ENCODE assay signal across 25 cellular contexts in genomic region chr3:183315739-183316138, GRCh38.
DNase-seq lines count a peak whose midpoint lies in the region; ATAC-seq and TF ChIP-seq lines count a peak whose summit lies in the region.
"Had no signal": no experiment of that assay in that cellular context is flagged by ENCODE, and none has a peak within 500 bp of the region (broad histone marks: within the 10 kb centered on the region; RNA-seq: fewer than 3 reads in every experiment).

No MANE protein-coding gene starts in this region.

- H3K9ac ChIP-seq in colonic mucosa (ENCODE audit: low read depth in 2 of 2, low read length in 2 of 2) (no peak overlapping the region), mucosa of rectum (ENCODE audit: low read depth in 1 of 2, low read length in 2 of 2) (peak overlapping the region in 1 of 2 donors; percentile 2)
- H3K9ac ChIP-seq: BLaER1 treated with 17β-estradiol and CSF1 and Interleukin-3, amounts not matched to agents 10 nM and 100 nM; GM23248 had no signal

- intact Hi-C loops in colonic mucosa (cut with DNase I), result no loop called here

- no peak overlapping the region for H3K4me3 ChIP-seq in colonic mucosa
- no peak overlapping the region for H3K4me3 ChIP-seq in mucosa of rectum (ENCODE audit: low read length in 2 of 2)
- H3K4me3 ChIP-seq: BLaER1 treated with 17β-estradiol and CSF1 and Interleukin-3, amounts not matched to agents 10 nM and 100 nM; GM23248 had no signal

- H3K9me3 Mint-ChIP-seq in activated CD4-positive, alpha-beta T cell treated with anti-CD3 and anti-CD28 coated beads, Interleukin-2, amount 10 ng/mL, durations not matched to agents 7 days and 5 days, result no peaks in the 10 kb centered on the region
- H3K9me3 Mint-ChIP-seq: CD8-positive, alpha-beta T cell had no signal

- H3K36me3 Mint-ChIP-seq in activated CD4-positive, alpha-beta T cell treated with anti-CD3 and anti-CD28 coated beads, Interleukin-2, amount 10 ng/mL, durations not matched to agents 7 days and 5 days (ENCODE audit: low read depth), result peaks cover 5% of the 10 kb centered on the region

- no peak for ATAC-seq in GM21390 (IDR thresholded peaks at IDR 0.05; ENCODE audit: unreplicated experiment)
- ATAC-seq: CD8-positive, alpha-beta T cell had no signal

- no peak overlapping the region for H3K27ac ChIP-seq in colonic mucosa
- peak overlapping the region; percentile 53 to 68 for H3K27ac ChIP-seq in mucosa of rectum (ENCODE audit: low read depth in 2 of 2, low read length in 2 of 2)
- H3K27ac ChIP-seq: 22Rv1; BLaER1 treated with 17β-estradiol and CSF1 and Interleukin-3, amounts not matched to agents 10 nM and 100 nM; GM23248 had no signal

- H3K9me3 ChIP-seq in colonic mucosa, result no peaks in the 10 kb centered on the region
- H3K9me3 ChIP-seq in mucosa of rectum (ENCODE audit: control insufficient read depth in 2 of 2, low read length in 2 of 2), result no peaks in the 10 kb centered on the region
- H3K9me3 ChIP-seq: BLaER1 treated with 17β-estradiol and CSF1 and Interleukin-3, amounts not matched to agents 10 nM and 100 nM had no signal

- H3K27ac Mint-ChIP-seq in activated CD4-positive, alpha-beta T cell treated with anti-CD3 and anti-CD28 coated beads, Interleukin-2, amount 10 ng/mL, durations not matched to agents 7 days and 5 days, result peak overlapping the region; percentile 20
- H3K27ac Mint-ChIP-seq: CD8-positive, alpha-beta T cell had no signal

- no peak for TF ChIP-seq CTCF in colonic mucosa (IDR thresholded peaks at IDR 0.05)

- DNase-seq in activated CD4-positive, alpha-beta T cell treated with anti-CD3 and anti-CD28 coated beads, Interleukin-2, amount 10 ng/mL, durations not matched to agents 7 days and 5 days, result no peak
- DNase-seq in activated CD4-positive, alpha-beta T cell treated with anti-CD3 and anti-CD28 coated beads for 1 hour, result no peak
- peak; percentile 53 for DNase-seq in colonic mucosa
- DNase-seq in GM19238 (ENCODE audit: insufficient read length, low spot score), result no peak
- no peak for DNase-seq in NOMO-1 treated with dmso at 0.1 percent for 144 hours (lab: John Stamatoyannopoulos, UW; ENCODE audit: unreplicated experiment)
- no peak for DNase-seq in DMS53 (lab: John Stamatoyannopoulos, UW)
- DNase-seq: ACHN; Calu3; CD8-positive, alpha-beta T cell; GF-D8; GM23248; HCEC 1CT; KG1; NCI-H1092 treated with DMSO at 0.1 percent for 48 hours; NCI-H1436 treated with DMSO at 0.1 percent for 48 hours; NCI-H2029; NCI-H226; NCI-H524 treated with DMSO at 0.1 percent for 48 hours; OCI-M1; RPMI8226; SHP77 had no signal

- H3K27me3 Mint-ChIP-seq in activated CD4-positive, alpha-beta T cell treated with anti-CD3 and anti-CD28 coated beads, Interleukin-2, amount 10 ng/mL, durations not matched to agents 7 days and 5 days, result no peaks in the 10 kb centered on the region

- POLR2A ChIA-PET in activated CD4-positive, alpha-beta T cell treated with anti-CD3 and anti-CD28 coated beads, Interleukin-2, amount 10 ng/mL, durations not matched to agents 7 days and 5 days (lab: Charles Lee), result no interaction called here

- no peak overlapping the region for H3K4me3 Mint-ChIP-seq in activated CD4-positive, alpha-beta T cell treated with anti-CD3 and anti-CD28 coated beads, Interleukin-2, amount 10 ng/mL, durations not matched to agents 7 days and 5 days
- H3K4me3 Mint-ChIP-seq: CD8-positive, alpha-beta T cell had no signal

- H3K27me3 ChIP-seq in colonic mucosa, result no peaks in the 10 kb centered on the region
- no peaks in the 10 kb centered on the region for H3K27me3 ChIP-seq in mucosa of rectum (ENCODE audit: control insufficient read depth in 2 of 2, insufficient read depth in 2 of 2, low read length in 2 of 2)
- H3K27me3 ChIP-seq: BLaER1 treated with 17β-estradiol and CSF1 and Interleukin-3, amounts not matched to agents 10 nM and 100 nM had no signal

- CTCF ChIA-PET in activated CD4-positive, alpha-beta T cell treated with anti-CD3 and anti-CD28 coated beads, Interleukin-2, amount 10 ng/mL, durations not matched to agents 7 days and 5 days (lab: Charles Lee), result no interaction called here

- no peaks in the 10 kb centered on the region for H3K36me3 ChIP-seq in colonic mucosa
- H3K36me3 ChIP-seq in mucosa of rectum (ENCODE audit: control insufficient read depth in 2 of 2, insufficient read depth in 2 of 2, low read length in 2 of 2), result no peaks in the 10 kb centered on the region

- peaks cover 28% of the 10 kb centered on the region for H3K4me1 Mint-ChIP-seq in activated CD4-positive, alpha-beta T cell treated with anti-CD3 and anti-CD28 coated beads, Interleukin-2, amount 10 ng/mL, durations not matched to agents 7 days and 5 days

- H3K4me1 ChIP-seq in colonic mucosa, result no peaks in the 10 kb centered on the region
- H3K4me1 ChIP-seq in mucosa of rectum (ENCODE audit: control insufficient read depth in 2 of 2, insufficient read depth in 2 of 2, low read length in 2 of 2), result peaks cover 2 to 9% of the 10 kb centered on the region in 2 donors
